Comparison of ENCODE assay signal across 8 cellular contexts in the genomic region with DNA sequence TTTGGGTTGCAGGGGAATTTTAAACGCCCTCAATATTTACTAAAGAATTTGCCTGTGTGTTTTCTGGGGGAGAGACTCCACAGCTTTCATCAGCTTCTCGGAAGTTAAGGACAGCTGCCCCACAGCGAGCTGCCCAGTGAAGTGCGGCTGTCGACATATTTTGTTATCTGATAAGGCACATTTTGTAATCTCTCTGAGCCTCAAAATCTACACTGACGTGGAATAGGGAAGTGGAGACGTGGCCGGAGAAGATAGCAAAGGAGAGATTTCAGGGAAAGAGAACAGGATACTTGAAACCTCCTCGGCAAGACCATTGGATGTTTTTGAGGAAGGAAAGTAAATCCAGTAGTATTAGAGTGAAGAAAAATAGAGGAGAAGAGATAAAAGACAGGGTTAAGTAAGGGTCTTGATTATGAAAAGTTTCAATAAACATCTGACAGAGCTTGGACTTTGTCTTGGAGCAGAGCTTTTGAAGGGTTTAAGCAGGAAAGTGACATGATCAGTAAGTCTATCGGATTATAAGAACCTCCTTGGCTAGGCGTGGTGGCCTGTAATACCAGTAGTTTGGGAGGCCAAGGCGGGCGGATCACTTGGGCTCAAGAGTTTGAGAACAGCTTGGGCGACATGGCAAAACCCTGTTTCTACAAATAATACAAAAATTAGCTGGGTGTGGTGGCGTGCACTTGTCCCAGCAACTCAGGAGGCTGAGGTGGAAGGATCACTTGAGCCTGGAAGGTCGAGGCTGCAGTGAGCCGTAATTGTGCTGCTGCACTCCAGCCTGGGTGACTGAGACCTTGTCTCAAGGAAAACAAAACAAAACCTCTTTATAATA. TPM values are rescaled to one million over a fixed set of nuclear protein-coding genes. Genes with fewer than 3 reads are reported as not detected.
DNase-seq lines count a peak whose midpoint lies in the region; ATAC-seq lines count a peak whose summit lies in the region.

No MANE protein-coding gene starts in this region.

- H3K4ac ChIP-seq in neuronal stem cell (ENCODE audit: low read length) = no peak overlapping the region

- H3K4me2 ChIP-seq in neuronal stem cell (ENCODE audit: insufficient read depth, low read length, poor library complexity, severe bottlenecking) = peak overlapping the region; percentile 99

- no peaks in the 10 kb centered on the region for H3K27me3 Mint-ChIP-seq in T-cell

- H3K9ac ChIP-seq in neuronal stem cell (ENCODE audit: low read depth, low read length, poor library complexity) = no peak overlapping the region

- peaks cover 7% of the 10 kb centered on the region for H3K79me1 ChIP-seq in neuronal stem cell (ENCODE audit: low read depth, low read length)

- no peak overlapping the region for H3K14ac ChIP-seq in neuronal stem cell (ENCODE audit: low read length)

- POLR2A ChIA-PET in T-cell (lab: Charles Lee) = interaction anchor here (0.6 to 2.4 kb wide), 5 partner anchors 19 to 599 kb away, joined by 3 to 7 read pairs (median 4); no protein-coding TSS in a partner anchor

- no CpG with 5 or more reads among the region's 17 CpGs for WGBS in neuronal stem cell (ENCODE audit: extremely low coverage in 2 of 2, insufficient read length in 2 of 2, insufficient replicate concordance in 1 of 2), 2 donors

- no peak overlapping the region for H3K23ac ChIP-seq in neuronal stem cell (ENCODE audit: low read depth, low read length, poor library complexity)

- peak overlapping the region; percentile 93 for H2BK5ac ChIP-seq in neuronal stem cell (ENCODE audit: low read length)

- H2BK12ac ChIP-seq in neuronal stem cell (ENCODE audit: low read length) = no peak overlapping the region

- H3K9me3 Mint-ChIP-seq in T-cell = no peaks in the 10 kb centered on the region

- H3K27ac Mint-ChIP-seq in T-cell = peak overlapping the region; percentile 92 to 96

- H3K18ac ChIP-seq in neuronal stem cell (ENCODE audit: low read length) = no peak overlapping the region

- CTCF ChIA-PET in T-cell (lab: Charles Lee) = interaction anchor here (0.7 to 2.4 kb wide), 13 partner anchors 8 to 660 kb away, joined by 3 to 27 read pairs (median 5); partner anchors contain the start of genes TCP11L2 (in 1 of the 2) and TMEM263 (in 1 of the 2)

- H2BK15ac ChIP-seq in neuronal stem cell (ENCODE audit: low read length) = no peak overlapping the region

- H3K9me3 ChIP-seq in neuronal stem cell (replicated peaks in 1 of 2; ENCODE audit: control insufficient read depth in 2 of 2, insufficient read depth in 1 of 2, low read depth in 1 of 2, low read length in 2 of 2) = no peaks in the 10 kb centered on the region

- H3K4me3 ChIP-seq in neuronal stem cell (ENCODE audit: low read length in 2 of 2) = peak overlapping the region; percentile 69 to 90

- H2AFZ ChIP-seq in neuronal stem cell (ENCODE audit: low read length) = peak overlapping the region; percentile 92

- H2BK120ac ChIP-seq in neuronal stem cell (ENCODE audit: low read depth, low read length) = no peak overlapping the region

- no peak overlapping the region for H2AK5ac ChIP-seq in neuronal stem cell (ENCODE audit: low read depth, low read length)

- peaks cover 17 to 18% (median 17%) of the 10 kb centered on the region in 3 donors for H3K4me1 Mint-ChIP-seq in T-cell

- peaks cover 2 to 7% of the 10 kb centered on the region in 2 donors for H3K4me1 ChIP-seq in neuronal stem cell (ENCODE audit: control insufficient read depth in 2 of 2, insufficient read depth in 1 of 2, low read depth in 1 of 2, low read length in 2 of 2)

- peak overlapping the region; percentile 89 to 94 (median 93) for H3K4me3 Mint-ChIP-seq in T-cell

- peak; percentile 13 for ATAC-seq in GM19324 (IDR thresholded peaks at IDR 0.05; ENCODE audit: low FRiP score, unreplicated experiment)
- peak; percentile 3 for ATAC-seq in HG03442 (IDR thresholded peaks at IDR 0.05; ENCODE audit: unreplicated experiment)
- no peak for ATAC-seq in T-cell (replicated peaks in 1 of 4)

- H3K27ac ChIP-seq in neuronal stem cell (replicated peaks; ENCODE audit: low read length) = no peak overlapping the region

- no peak overlapping the region for H4K8ac ChIP-seq in neuronal stem cell (ENCODE audit: low read depth, low read length)

- no peak overlapping the region for H4K91ac ChIP-seq in neuronal stem cell (ENCODE audit: low read depth, low read length, poor library complexity)

- no peaks in the 10 kb centered on the region for H3K36me3 ChIP-seq in neuronal stem cell (replicated peaks in 1 of 2; ENCODE audit: control insufficient read depth in 2 of 2, insufficient read depth in 2 of 2, low read length in 2 of 2)

- no peaks in the 10 kb centered on the region for H3K36me3 Mint-ChIP-seq in T-cell

- H3K27me3 ChIP-seq in neuronal stem cell (ENCODE audit: control insufficient read depth in 3 of 3, insufficient read depth in 3 of 3, low read depth in 1 of 3, low read length in 3 of 3) = no peaks in the 10 kb centered on the region

- peak; percentile 60 for DNase-seq in AG08395 (ENCODE audit: low spot score)
- DNase-seq in T-cell = peak in 3 of 34 experiments; percentile 4 to 6 (median 6)
- peak; percentile 70 for DNase-seq in fibroblast of gingiva (ENCODE audit: low read depth)
- DNase-seq in neuronal stem cell (ENCODE audit: low spot score) = no peak
- no peak for DNase-seq in effector CD4-positive, alpha-beta T cell
- DNase-seq in GM19240 (ENCODE audit: insufficient read length, low spot score) = no peak

RNA-seq across cellular contexts. Expression of gene POLR3B, which starts 1.1 kb away (rescaled TPM):
- total RNA-seq in T-cell = 1 to 10 TPM; 6.3 to 8.4 (median 7.0) TPM
- polyA plus RNA-seq in neuronal stem cell (2013, experiment 1 of 2) = 4.1 TPM
- polyA plus RNA-seq in neuronal stem cell (2013, experiment 2 of 2) = 4.2 TPM

RNA-seq across cellular contexts. Expression of gene TCP11L2, which starts 56.1 kb away (rescaled TPM):
- 100 to 1,000 TPM; 139 to 213 (median 157) TPM for total RNA-seq in T-cell
- polyA plus RNA-seq in neuronal stem cell (2013, experiment 1 of 2) = 5.3 TPM
- 5.4 TPM for polyA plus RNA-seq in neuronal stem cell (2013, experiment 2 of 2)

Comparison
In these comparisons a context has a peak if more than half of its experiments do, and no peak if none do; other contexts are left out.
1. DNase-seq: peak in AG08395 (single experiment) and fibroblast of gingiva (single experiment); none in neuronal stem cell (single experiment), effector CD4-positive, alpha-beta T cell (single experiment) and GM19240 (single experiment).
2. ATAC-seq: peak in GM19324 (single experiment) and HG03442 (single experiment); none in T-cell (0 of 4).